Comparison of ENCODE assay signal across 19 cellular contexts in genomic region chr4:112210777-112211176, GRCh38.
"Had no signal": no experiment of that assay in that cellular context is flagged by ENCODE, and none has a peak within 500 bp of the region (broad histone marks: within the 10 kb centered on the region; RNA-seq: fewer than 3 reads in every experiment).

No MANE protein-coding gene starts in this region.

- H3K9me3 ChIP-seq: lower lobe of right lung, pancreas, right lobe of liver, testis, tibial artery had no signal

- H3K4me1 ChIP-seq: lower lobe of right lung, pancreas, right lobe of liver, testis, tibial artery had no signal

- H3K27me3 ChIP-seq: dorsolateral prefrontal cortex, pancreas, right lobe of liver, testis, tibial artery had no signal

- H3K4me2 ChIP-seq: smooth muscle cell had no signal

- ATAC-seq: left ventricle myocardium superior; lower lobe of right lung; natural killer cell; pancreas; right lobe of liver; stimulated activated effector memory CD8-positive, alpha-beta T cell treated with anti-CD3 and anti-CD28 coated beads, Interleukin-12 subunit alpha, Interleukin-12 subunit beta, amount 100 ng/mL, for 72 hours had no signal

- DNase-seq: dorsolateral prefrontal cortex; effector CD4-positive, alpha-beta T cell; hypothalamus; immature natural killer cell; left ventricle myocardium superior; lower lobe of right lung; natural killer cell; occipital lobe; pancreas; right lobe of liver; stimulated activated CD4-positive, alpha-beta T cell treated with anti-CD3 and anti-CD28 coated beads, Interleukin-12 subunit alpha, Interleukin-12 subunit beta, amount 100 ng/mL, for 4 hours; stimulated activated CD4-positive, alpha-beta T cell treated with anti-CD3 and anti-CD28 coated beads, Interleukin-1b, Interleukin-23, amount 100 ng/mL, for 48 hours; stimulated activated CD4-positive, alpha-beta T cell treated with anti-CD3 and anti-CD28 coated beads, Interleukin-4, amount 100 ng/mL, for 1 hour; stimulated activated naive CD4-positive, alpha-beta T cell treated with Interleukin-2 at 50 U/mL for 16 hours; substantia nigra; testis; tibial artery had no signal

- H3K36me3 ChIP-seq: lower lobe of right lung, pancreas, right lobe of liver, tibial artery had no signal

- H3K27ac ChIP-seq: dorsolateral prefrontal cortex, lower lobe of right lung, pancreas, right lobe of liver, testis, tibial artery had no signal

- H3K4me3 ChIP-seq: dorsolateral prefrontal cortex, lower lobe of right lung, pancreas, right lobe of liver, smooth muscle cell, testis, tibial artery had no signal
